In the genomic region with DNA sequence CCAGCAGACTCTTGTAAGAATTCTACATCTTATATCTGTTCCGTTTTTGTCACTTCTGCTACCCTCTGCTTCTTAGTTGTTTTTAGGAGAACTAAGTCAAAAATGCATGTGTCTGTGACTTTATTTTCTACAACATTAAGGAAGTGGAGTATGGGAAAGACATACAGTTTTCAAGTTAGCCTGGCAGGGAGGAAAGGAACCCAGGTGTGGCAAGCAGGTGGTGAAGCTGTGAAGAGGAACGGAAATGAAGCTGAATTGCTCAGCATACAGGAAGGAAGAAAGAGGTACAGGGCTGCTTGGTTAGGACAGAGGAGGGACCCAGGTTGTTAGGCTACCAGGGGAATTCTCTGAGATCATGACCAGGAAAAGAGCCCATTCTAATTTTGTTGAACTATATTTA, we compare ENCODE assay signal across 9 cellular contexts. TPM values are rescaled to one million over a fixed set of nuclear protein-coding genes. Genes with fewer than 3 reads are reported as not detected.
DNase-seq lines count a peak whose midpoint lies in the region; ATAC-seq, FAIRE-seq and TF ChIP-seq lines count a peak whose summit lies in the region.
"Had no signal": no experiment of that assay in that cellular context is flagged by ENCODE, and none has a peak within 500 bp of the region (broad histone marks: within the 10 kb centered on the region; RNA-seq: fewer than 3 reads in every experiment).

No MANE protein-coding gene starts in this region.

- peaks cover 98% of the 10 kb centered on the region for H3K4me1 ChIP-seq in CD4-positive, CD25-positive, alpha-beta regulatory T cell (ENCODE audit: control insufficient read depth, insufficient read depth, low read length, poor library complexity, severe bottlenecking)
- H3K4me1 ChIP-seq in kidney (ENCODE audit: control insufficient read depth in 1 of 2, insufficient read depth in 1 of 2, low read depth in 1 of 2, low read length in 2 of 2): peaks cover 17 to 34% of the 10 kb centered on the region in 2 donors

- no peak for FAIRE-seq in kidney (lab: Jason Lieb, UNC)

- H3K27ac Mint-ChIP-seq in CD4-positive, CD25-positive, alpha-beta regulatory T cell: peak overlapping the region; percentile 94 to 100 (median 98)
- H3K27ac Mint-ChIP-seq: nephron progenitor cell had no signal

- H3K9ac ChIP-seq in kidney (ENCODE audit: low read length in 2 of 2): peak overlapping the region in 1 of 2 donors; percentile 42

- intact Hi-C loops in kidney (cut with DNase I): no loop called here

- H3K9me3 Mint-ChIP-seq in CD4-positive, CD25-positive, alpha-beta regulatory T cell: no peaks in the 10 kb centered on the region
- H3K9me3 Mint-ChIP-seq: nephron progenitor cell had no signal

- H3K4me3 ChIP-seq in CD4-positive, CD25-positive, alpha-beta regulatory T cell (ENCODE audit: low read depth, low read length): peak overlapping the region; percentile 96
- peak overlapping the region in 1 of 2 donors; percentile 53 for H3K4me3 ChIP-seq in kidney (ENCODE audit: low read length in 2 of 2)

- peak; percentile 39 to 82 (median 59) for DNase-seq in CD4-positive, CD25-positive, alpha-beta regulatory T cell
- peak; percentile 10 for DNase-seq in SHP77 treated with DMSO at 0.1 percent for 48 hours (lab: John Stamatoyannopoulos, UW)
- no peak for DNase-seq in kidney
- no peak for DNase-seq in kidney glomerular epithelial cell (lab: John Stamatoyannopoulos, UW)
- DNase-seq in OCI-M1 (lab: John Stamatoyannopoulos, UW): no peak
- no peak for DNase-seq in HuH-7.5 (ENCODE audit: low spot score)
- DNase-seq in NCI-H82 (lab: John Stamatoyannopoulos, UW): no peak
- DNase-seq: nephron progenitor cell had no signal

- no peaks in the 10 kb centered on the region for H3K27me3 ChIP-seq in CD4-positive, CD25-positive, alpha-beta regulatory T cell (ENCODE audit: control insufficient read depth, insufficient read depth, low read length)

- H3K36me3 ChIP-seq in CD4-positive, CD25-positive, alpha-beta regulatory T cell (ENCODE audit: control insufficient read depth, insufficient read depth, low read length): no peaks in the 10 kb centered on the region
- H3K36me3 ChIP-seq in kidney (ENCODE audit: control insufficient read depth in 1 of 2, insufficient read depth in 2 of 2, low read length in 2 of 2): no peaks in the 10 kb centered on the region

- H3K4me1 Mint-ChIP-seq in CD4-positive, CD25-positive, alpha-beta regulatory T cell: peaks cover 37 to 92% (median 73%) of the 10 kb centered on the region in 4 donors

- H3K27ac ChIP-seq in CD4-positive, CD25-positive, alpha-beta regulatory T cell (ENCODE audit: insufficient read depth, low read length, poor library complexity, severe bottlenecking): peak overlapping the region; percentile 94
- peak overlapping the region; percentile 52 to 91 for H3K27ac ChIP-seq in kidney (ENCODE audit: low read depth in 2 of 2, low read length in 2 of 2)

- no peak for TF ChIP-seq CTCF in kidney (IDR thresholded peaks at IDR 0.05; ENCODE audit: borderline replicate concordance, extremely low read depth, insufficient read depth)

- peaks cover 5% of the 10 kb centered on the region for H3K36me3 Mint-ChIP-seq in CD4-positive, CD25-positive, alpha-beta regulatory T cell

- peak overlapping the region; percentile 85 to 92 (median 87) for H3K4me3 Mint-ChIP-seq in CD4-positive, CD25-positive, alpha-beta regulatory T cell
- H3K4me3 Mint-ChIP-seq: nephron progenitor cell had no signal

- H3K9me3 ChIP-seq in CD4-positive, CD25-positive, alpha-beta regulatory T cell (ENCODE audit: control insufficient read depth in 2 of 2, low read length in 2 of 2): no peaks in the 10 kb centered on the region
- H3K9me3 ChIP-seq in kidney (ENCODE audit: control insufficient read depth in 1 of 2, low read length in 2 of 2): no peaks in the 10 kb centered on the region

- no peaks in the 10 kb centered on the region for H3K27me3 Mint-ChIP-seq in CD4-positive, CD25-positive, alpha-beta regulatory T cell

- ATAC-seq in CD4-positive, CD25-positive, alpha-beta regulatory T cell (ENCODE audit: low read depth in 2 of 2): peak; percentile 27 to 43
- ATAC-seq in GM19468 (IDR thresholded peaks at IDR 0.05; ENCODE audit: extremely low read depth, unreplicated experiment): peak; percentile 17

RNA-seq across cellular contexts. Expression of gene GPRIN3, which starts 9.4 kb away (rescaled TPM):
- total RNA-seq in CD4-positive, CD25-positive, alpha-beta regulatory T cell: 78.9 TPM
- polyA plus RNA-seq in CD4-positive, CD25-positive, alpha-beta regulatory T cell: 10 to 100 TPM; 11.7 to 13.4 (median 12.6) TPM
- total RNA-seq in kidney: 15.2 TPM
- polyA plus RNA-seq in kidney (ENCODE audit: insufficient read depth, low read depth, low replicate concordance): 2.2 TPM

Comparison
In these comparisons a context has a peak if more than half of its experiments do, and no peak if none do; other contexts are left out.
1. DNase-seq: peak in CD4-positive, CD25-positive, alpha-beta regulatory T cell (3 of 3) and SHP77 treated with DMSO at 0.1 percent for 48 hours (single experiment); none in kidney (single experiment), kidney glomerular epithelial cell (single experiment), OCI-M1 (single experiment), HuH-7.5 (single experiment) and NCI-H82 (single experiment).